1 cellular context compared by ENCODE assay signal in the genomic region with DNA sequence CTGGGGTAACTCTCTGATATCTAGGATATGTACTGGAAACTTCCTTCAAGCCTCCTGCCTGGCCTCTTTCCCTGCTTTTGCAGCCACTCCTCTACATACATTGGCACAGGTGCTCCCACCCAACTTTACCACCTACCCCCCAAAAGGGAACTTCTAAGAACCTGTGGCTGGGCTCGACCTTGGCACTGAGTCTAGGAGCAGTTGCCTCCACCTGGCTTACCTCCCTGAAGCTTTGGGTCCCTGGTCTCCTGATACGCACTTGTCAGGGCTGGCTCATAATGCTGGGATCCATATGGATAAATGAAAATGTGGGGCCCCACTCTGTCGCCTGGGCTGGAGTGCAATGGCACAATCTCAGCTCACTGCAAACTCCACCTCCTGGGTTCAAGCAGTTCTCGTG.
TF ChIP-seq lines count a peak whose summit lies in the region.

No MANE protein-coding gene starts in this region.

TF ChIP-seq in HepG2, 621 proteins besides CTCF, POLR2A, EP300 and RAD21:
- TF ChIP-seq ATF7 (IDR thresholded peaks at IDR 0.05) (no peak), ATF7 (CRISPR knock-in tag; IDR thresholded peaks at IDR 0.05) (no peak), ZNF674 (CRISPR knock-in tag; IDR thresholded peaks at IDR 0.05; ENCODE audit: low read depth) (no peak), NR2F1 (CRISPR knock-in tag; IDR thresholded peaks at IDR 0.05) (no peak), NFIC (IDR thresholded peaks at IDR 0.05; ENCODE audit: low read length) (no peak), JUN (CRISPR knock-in tag; IDR thresholded peaks at IDR 0.05) (no peak), KDM2A (CRISPR knock-in tag; IDR thresholded peaks at IDR 0.05; ENCODE audit: borderline replicate concordance, low read depth) (no peak), SRY (CRISPR knock-in tag; IDR thresholded peaks at IDR 0.05) (no peak), ZSCAN29 (CRISPR knock-in tag; conservative IDR thresholded peaks at IDR 0.05) (no peak), ZNF350 (CRISPR knock-in tag; IDR thresholded peaks at IDR 0.05; ENCODE audit: borderline replicate concordance, low read depth) (no peak), NCOA1 (CRISPR knock-in tag; IDR thresholded peaks at IDR 0.05) (no peak), KAT2B (IDR thresholded peaks at IDR 0.05; ENCODE audit: borderline replicate concordance, low read depth, low read length) (no peak), MEF2D (CRISPR knock-in tag; IDR thresholded peaks at IDR 0.05) (no peak), ZNF224 (CRISPR knock-in tag; IDR thresholded peaks at IDR 0.05) (no peak)
- TF ChIP-seq, protein P1, sequence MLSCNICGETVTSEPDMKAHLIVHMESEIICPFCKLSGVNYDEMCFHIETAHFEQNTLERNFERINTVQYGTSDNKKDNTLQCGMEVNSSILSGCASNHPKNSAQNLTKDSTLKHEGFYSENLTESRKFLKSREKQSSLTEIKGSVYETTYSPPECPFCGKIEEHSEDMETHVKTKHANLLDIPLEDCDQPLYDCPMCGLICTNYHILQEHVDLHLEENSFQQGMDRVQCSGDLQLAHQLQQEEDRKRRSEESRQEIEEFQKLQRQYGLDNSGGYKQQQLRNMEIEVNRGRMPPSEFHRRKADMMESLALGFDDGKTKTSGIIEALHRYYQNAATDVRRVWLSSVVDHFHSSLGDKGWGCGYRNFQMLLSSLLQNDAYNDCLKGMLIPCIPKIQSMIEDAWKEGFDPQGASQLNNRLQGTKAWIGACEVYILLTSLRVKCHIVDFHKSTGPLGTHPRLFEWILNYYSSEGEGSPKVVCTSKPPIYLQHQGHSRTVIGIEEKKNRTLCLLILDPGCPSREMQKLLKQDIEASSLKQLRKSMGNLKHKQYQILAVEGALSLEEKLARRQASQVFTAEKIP (CRISPR knock-in tag; IDR thresholded peaks at IDR 0.05; ENCODE audit: borderline replicate concordance) = no peak
- TF ChIP-seq, protein P2, sequence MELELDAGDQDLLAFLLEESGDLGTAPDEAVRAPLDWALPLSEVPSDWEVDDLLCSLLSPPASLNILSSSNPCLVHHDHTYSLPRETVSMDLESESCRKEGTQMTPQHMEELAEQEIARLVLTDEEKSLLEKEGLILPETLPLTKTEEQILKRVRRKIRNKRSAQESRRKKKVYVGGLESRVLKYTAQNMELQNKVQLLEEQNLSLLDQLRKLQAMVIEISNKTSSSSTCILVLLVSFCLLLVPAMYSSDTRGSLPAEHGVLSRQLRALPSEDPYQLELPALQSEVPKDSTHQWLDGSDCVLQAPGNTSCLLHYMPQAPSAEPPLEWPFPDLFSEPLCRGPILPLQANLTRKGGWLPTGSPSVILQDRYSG (CRISPR knock-in tag; IDR thresholded peaks at IDR 0.05) = no peak
